Comparison of ENCODE assay signal across 1 cellular context in genomic region chr14:24215495-24216344, GRCh38.
A peak's percentile ranks its signal among the peaks of the same experiment; 100 is the strongest.
TF ChIP-seq lines count a peak whose summit lies in the region.

MDP1 (minus strand) TSS chr14:24216066; CDS start chr14:24215955, 111 bp downstream.

TF ChIP-seq in HepG2, 621 proteins besides CTCF, POLR2A, EP300 and RAD21 (continued from another document and continues in another):
- TF ChIP-seq ZNF569 (CRISPR knock-in tag; IDR thresholded peaks at IDR 0.05; ENCODE audit: borderline replicate concordance) (peak; percentile 95), ATF7-NPFF (CRISPR knock-in tag; IDR thresholded peaks at IDR 0.05; ENCODE audit: low read depth) (peak; percentile 98), NR2F1 (CRISPR knock-in tag; IDR thresholded peaks at IDR 0.05) (peak; percentile 5 to 44; a peak in 3 of 4 replicates), AKAP8 (CRISPR knock-in tag; IDR thresholded peaks at IDR 0.05) (peak; percentile 98), ZNF20 (CRISPR knock-in tag; IDR thresholded peaks at IDR 0.05) (no peak), E2F5 (CRISPR knock-in tag; conservative IDR thresholded peaks at IDR 0.05) (no peak), ZNF230 (CRISPR knock-in tag; IDR thresholded peaks at IDR 0.05) (peak; percentile 99), REPIN1 (CRISPR knock-in tag; IDR thresholded peaks at IDR 0.05; ENCODE audit: borderline replicate concordance, low read depth) (peak; percentile 100), ZNF329 (CRISPR knock-in tag; IDR thresholded peaks at IDR 0.05; ENCODE audit: low read depth) (peak; percentile 87), HCFC1 (IDR thresholded peaks at IDR 0.05; ENCODE audit: low read depth, low read length) (peak; percentile 67), ZNF567 (CRISPR knock-in tag; IDR thresholded peaks at IDR 0.05; ENCODE audit: borderline replicate concordance) (peak; percentile 100), MAF1 (CRISPR knock-in tag; IDR thresholded peaks at IDR 0.05; ENCODE audit: borderline replicate concordance) (peak; percentile 96), ZNF747 (CRISPR knock-in tag; IDR thresholded peaks at IDR 0.05; ENCODE audit: borderline replicate concordance) (peak; percentile 90; the same call in 1 of the 2 replicates), IRF9 (CRISPR knock-in tag; IDR thresholded peaks at IDR 0.05; ENCODE audit: borderline replicate concordance) (no peak; the same call in 1 of the 2 replicates), ESRRA (CRISPR knock-in tag; IDR thresholded peaks at IDR 0.05; ENCODE audit: low read depth) (peak; percentile 73), SUZ12 (IDR thresholded peaks at IDR 0.05; ENCODE audit: low read depth, low read length) (no peak), U2AF2 (IDR thresholded peaks at IDR 0.05; ENCODE audit: low read depth, low read length) (0 out of 2 replicates have a peak, but pooled peaks have one; percentile 80), FIP1L1 (IDR thresholded peaks at IDR 0.05; ENCODE audit: borderline replicate concordance, insufficient read depth, low read depth, low read length) (peak; percentile 90; the same call in 1 of the 2 replicates), YEATS4 (CRISPR knock-in tag; IDR thresholded peaks at IDR 0.05; ENCODE audit: borderline replicate concordance) (peak; percentile 100), TRIM24 (CRISPR knock-in tag; IDR thresholded peaks at IDR 0.05) (no peak), FOXK1 (CRISPR knock-in tag; IDR thresholded peaks at IDR 0.05; ENCODE audit: borderline replicate concordance, low read depth) (peak; percentile 99), REST (IDR thresholded peaks at IDR 0.05; ENCODE audit: borderline replicate concordance in 1 of 2, low read depth in 1 of 2, low read length in 2 of 2) (peak in 1 of 2 experiments; percentile 71; a peak in 1 of 4 replicates), ZNF781 (CRISPR knock-in tag; IDR thresholded peaks at IDR 0.05; ENCODE audit: borderline replicate concordance, not compliant biosample characterization) (peak; percentile 99), MTA1 (CRISPR knock-in tag; IDR thresholded peaks at IDR 0.05; ENCODE audit: borderline replicate concordance) (peak; percentile 99), FLYWCH1 (CRISPR knock-in tag; IDR thresholded peaks at IDR 0.05) (no peak; the same call in 1 of the 2 replicates), FOXP4 (CRISPR knock-in tag; IDR thresholded peaks at IDR 0.05) (peak; percentile 90), STAT5B (CRISPR knock-in tag; IDR thresholded peaks at IDR 0.05) (peak; percentile 93; the same call in 1 of the 2 replicates), MIER2 (CRISPR knock-in tag; IDR thresholded peaks at IDR 0.05) (peak; percentile 86), ZNF83 (CRISPR knock-in tag; IDR thresholded peaks at IDR 0.05; ENCODE audit: borderline replicate concordance) (peak; percentile 99), ARHGAP35 (CRISPR knock-in tag; IDR thresholded peaks at IDR 0.05; ENCODE audit: borderline replicate concordance) (peak; percentile 99), TAF15 (IDR thresholded peaks at IDR 0.05; ENCODE audit: low read depth, low read length, poor library complexity, severe bottlenecking) (peak; percentile 100), SETDB1 (CRISPR knock-in tag; IDR thresholded peaks at IDR 0.05; ENCODE audit: borderline replicate concordance) (no peak), HNF4A (CRISPR knock-in tag; IDR thresholded peaks at IDR 0.05) (peak; percentile 70), ZNF225 (CRISPR knock-in tag; IDR thresholded peaks at IDR 0.05) (peak; percentile 100), ZNF546 (CRISPR knock-in tag; conservative IDR thresholded peaks at IDR 0.05) (peak; percentile 99), NONO (IDR thresholded peaks at IDR 0.05) (no peak), NONO (CRISPR knock-in tag; conservative IDR thresholded peaks at IDR 0.05) (peak; percentile 100), ZNF703 (CRISPR knock-in tag; IDR thresholded peaks at IDR 0.05; ENCODE audit: borderline replicate concordance) (0 out of 2 replicates have a peak, but pooled peaks have one; percentile 74), MXD4 (CRISPR knock-in tag; IDR thresholded peaks at IDR 0.05) (peak; percentile 94), ZNF556 (CRISPR knock-in tag; IDR thresholded peaks at IDR 0.05; ENCODE audit: borderline replicate concordance) (peak; percentile 99)
- TF ChIP-seq, protein P1, sequence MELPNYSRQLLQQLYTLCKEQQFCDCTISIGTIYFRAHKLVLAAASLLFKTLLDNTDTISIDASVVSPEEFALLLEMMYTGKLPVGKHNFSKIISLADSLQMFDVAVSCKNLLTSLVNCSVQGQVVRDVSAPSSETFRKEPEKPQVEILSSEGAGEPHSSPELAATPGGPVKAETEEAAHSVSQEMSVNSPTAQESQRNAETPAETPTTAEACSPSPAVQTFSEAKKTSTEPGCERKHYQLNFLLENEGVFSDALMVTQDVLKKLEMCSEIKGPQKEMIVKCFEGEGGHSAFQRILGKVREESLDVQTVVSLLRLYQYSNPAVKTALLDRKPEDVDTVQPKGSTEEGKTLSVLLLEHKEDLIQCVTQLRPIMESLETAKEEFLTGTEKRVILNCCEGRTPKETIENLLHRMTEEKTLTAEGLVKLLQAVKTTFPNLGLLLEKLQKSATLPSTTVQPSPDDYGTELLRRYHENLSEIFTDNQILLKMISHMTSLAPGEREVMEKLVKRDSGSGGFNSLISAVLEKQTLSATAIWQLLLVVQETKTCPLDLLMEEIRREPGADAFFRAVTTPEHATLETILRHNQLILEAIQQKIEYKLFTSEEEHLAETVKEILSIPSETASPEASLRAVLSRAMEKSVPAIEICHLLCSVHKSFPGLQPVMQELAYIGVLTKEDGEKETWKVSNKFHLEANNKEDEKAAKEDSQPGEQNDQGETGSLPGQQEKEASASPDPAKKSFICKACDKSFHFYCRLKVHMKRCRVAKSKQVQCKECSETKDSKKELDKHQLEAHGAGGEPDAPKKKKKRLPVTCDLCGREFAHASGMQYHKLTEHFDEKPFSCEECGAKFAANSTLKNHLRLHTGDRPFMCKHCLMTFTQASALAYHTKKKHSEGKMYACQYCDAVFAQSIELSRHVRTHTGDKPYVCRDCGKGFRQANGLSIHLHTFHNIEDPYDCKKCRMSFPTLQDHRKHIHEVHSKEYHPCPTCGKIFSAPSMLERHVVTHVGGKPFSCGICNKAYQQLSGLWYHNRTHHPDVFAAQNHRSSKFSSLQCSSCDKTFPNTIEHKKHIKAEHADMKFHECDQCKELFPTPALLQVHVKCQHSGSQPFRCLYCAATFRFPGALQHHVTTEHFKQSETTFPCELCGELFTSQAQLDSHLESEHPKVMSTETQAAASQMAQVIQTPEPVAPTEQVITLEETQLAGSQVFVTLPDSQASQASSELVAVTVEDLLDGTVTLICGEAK (IDR thresholded peaks at IDR 0.05), result no peak
- TF ChIP-seq, protein P1 (CRISPR knock-in tag; IDR thresholded peaks at IDR 0.05), result peak; percentile 92
- TF ChIP-seq, protein P2, sequence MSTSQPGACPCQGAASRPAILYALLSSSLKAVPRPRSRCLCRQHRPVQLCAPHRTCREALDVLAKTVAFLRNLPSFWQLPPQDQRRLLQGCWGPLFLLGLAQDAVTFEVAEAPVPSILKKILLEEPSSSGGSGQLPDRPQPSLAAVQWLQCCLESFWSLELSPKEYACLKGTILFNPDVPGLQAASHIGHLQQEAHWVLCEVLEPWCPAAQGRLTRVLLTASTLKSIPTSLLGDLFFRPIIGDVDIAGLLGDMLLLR (CRISPR knock-in tag; IDR thresholded peaks at IDR 0.05), result peak; percentile 97
- TF ChIP-seq, protein P3, sequence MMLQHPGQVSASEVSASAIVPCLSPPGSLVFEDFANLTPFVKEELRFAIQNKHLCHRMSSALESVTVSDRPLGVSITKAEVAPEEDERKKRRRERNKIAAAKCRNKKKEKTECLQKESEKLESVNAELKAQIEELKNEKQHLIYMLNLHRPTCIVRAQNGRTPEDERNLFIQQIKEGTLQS (CRISPR knock-in tag; IDR thresholded peaks at IDR 0.05), result peak; percentile 93
- TF ChIP-seq, protein P4, sequence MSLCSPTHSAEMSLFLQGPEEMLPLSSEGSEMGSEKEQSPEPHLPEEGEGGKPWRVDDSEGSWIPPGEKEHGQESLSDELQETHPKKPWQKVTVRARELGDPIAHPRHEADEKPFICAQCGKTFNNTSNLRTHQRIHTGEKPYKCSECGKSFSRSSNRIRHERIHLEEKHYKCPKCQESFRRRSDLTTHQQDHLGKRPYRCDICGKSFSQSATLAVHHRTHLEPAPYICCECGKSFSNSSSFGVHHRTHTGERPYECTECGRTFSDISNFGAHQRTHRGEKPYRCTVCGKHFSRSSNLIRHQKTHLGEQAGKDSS (CRISPR knock-in tag; IDR thresholded peaks at IDR 0.05; ENCODE audit: borderline replicate concordance, low read depth), result peak; percentile 99
